Comparison of ENCODE assay signal across 17 cellular contexts in the genomic region with DNA sequence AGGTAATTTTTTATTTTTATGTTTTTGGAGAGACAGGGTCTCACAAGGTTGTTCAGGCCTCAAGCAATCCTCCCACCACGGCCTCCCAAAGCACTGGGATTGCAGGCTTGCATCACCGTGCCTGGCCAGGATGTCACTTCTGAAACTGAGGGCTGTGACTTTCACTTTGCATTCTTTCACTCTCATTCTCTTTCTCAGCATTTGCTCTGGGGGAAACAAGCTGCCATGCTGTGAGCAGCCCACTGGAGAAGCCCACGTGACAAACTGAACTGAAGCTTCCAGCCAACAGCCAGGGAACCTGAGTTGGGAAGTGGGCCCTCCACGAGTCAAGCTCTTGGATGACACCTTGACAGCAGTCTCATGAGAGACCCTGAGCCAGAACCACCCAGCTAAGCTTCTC.
DNase-seq lines count a peak whose midpoint lies in the region; ATAC-seq, FAIRE-seq and TF ChIP-seq lines count a peak whose summit lies in the region.
"Had no signal": no experiment of that assay in that cellular context is flagged by ENCODE, and none has a peak within 500 bp of the region (broad histone marks: within the 10 kb centered on the region; RNA-seq: fewer than 3 reads in every experiment).

No MANE protein-coding gene starts in this region.

- POLR2A ChIA-PET in activated CD8-positive, alpha-beta T cell treated with anti-CD3 and anti-CD28 coated beads for 36 hours (lab: Charles Lee): no interaction called here
- POLR2A ChIA-PET in activated CD8-positive, alpha-beta T cell treated with anti-CD3 and anti-CD28 coated beads, Interleukin-2, amount 10 ng/mL, durations not matched to agents 7 days and 5 days (lab: Charles Lee): no interaction called here

- no peak for TF ChIP-seq CTCF in activated CD8-positive, alpha-beta T cell treated with anti-CD3 and anti-CD28 coated beads for 36 hours (IDR thresholded peaks at IDR 0.05)

- H3K4me1 Mint-ChIP-seq in activated CD8-positive, alpha-beta T cell treated with anti-CD3 and anti-CD28 coated beads for 36 hours (ENCODE audit: low read depth): peaks cover 17% of the 10 kb centered on the region
- H3K4me1 Mint-ChIP-seq in activated CD8-positive, alpha-beta T cell treated with anti-CD3 and anti-CD28 coated beads, Interleukin-2, amount 10 ng/mL, durations not matched to agents 7 days and 5 days (ENCODE audit: low read depth): peaks cover 13% of the 10 kb centered on the region

- H3K27ac Mint-ChIP-seq in activated CD8-positive, alpha-beta T cell treated with anti-CD3 and anti-CD28 coated beads for 36 hours: no peak overlapping the region
- H3K27ac Mint-ChIP-seq in activated CD8-positive, alpha-beta T cell treated with anti-CD3 and anti-CD28 coated beads, Interleukin-2, amount 10 ng/mL, durations not matched to agents 7 days and 5 days: no peak overlapping the region
- H3K27ac Mint-ChIP-seq: CD8-positive, alpha-beta T cell had no signal

- H3K36me3 Mint-ChIP-seq in activated CD8-positive, alpha-beta T cell treated with anti-CD3 and anti-CD28 coated beads for 36 hours (ENCODE audit: low read depth): no peaks in the 10 kb centered on the region
- H3K36me3 Mint-ChIP-seq in activated CD8-positive, alpha-beta T cell treated with anti-CD3 and anti-CD28 coated beads, Interleukin-2, amount 10 ng/mL, durations not matched to agents 7 days and 5 days (ENCODE audit: low read depth): no peaks in the 10 kb centered on the region
- H3K36me3 Mint-ChIP-seq: CD8-positive, alpha-beta T cell had no signal

- H3K4me3 Mint-ChIP-seq in activated CD8-positive, alpha-beta T cell treated with anti-CD3 and anti-CD28 coated beads for 36 hours: no peak overlapping the region
- H3K4me3 Mint-ChIP-seq in activated CD8-positive, alpha-beta T cell treated with anti-CD3 and anti-CD28 coated beads, Interleukin-2, amount 10 ng/mL, durations not matched to agents 7 days and 5 days: no peak overlapping the region
- H3K4me3 Mint-ChIP-seq: CD8-positive, alpha-beta T cell had no signal

- intact Hi-C loops in activated CD8-positive, alpha-beta T cell treated with anti-CD3 and anti-CD28 coated beads for 36 hours (cut with micrococcal nuclease): no loop called here

- peak; percentile 60 for ATAC-seq in activated CD8-positive, alpha-beta T cell treated with anti-CD3 and anti-CD28 coated beads for 36 hours
- no peak for ATAC-seq in activated CD8-positive, alpha-beta T cell treated with anti-CD3 and anti-CD28 coated beads, Interleukin-2, amount 10 ng/mL, durations not matched to agents 7 days and 5 days
- ATAC-seq in HG03354 (IDR thresholded peaks at IDR 0.05; ENCODE audit: poor library complexity, severe bottlenecking, unreplicated experiment) (peak; percentile 44), GM18909 (IDR thresholded peaks at IDR 0.05; ENCODE audit: poor library complexity, unreplicated experiment) (no peak)
- ATAC-seq: CD8-positive, alpha-beta T cell; K562 had no signal

- peaks cover 2% of the 10 kb centered on the region for H3K9me3 Mint-ChIP-seq in activated CD8-positive, alpha-beta T cell treated with anti-CD3 and anti-CD28 coated beads for 36 hours
- no peaks in the 10 kb centered on the region for H3K9me3 Mint-ChIP-seq in activated CD8-positive, alpha-beta T cell treated with anti-CD3 and anti-CD28 coated beads, Interleukin-2, amount 10 ng/mL, durations not matched to agents 7 days and 5 days (ENCODE audit: insufficient read depth)
- H3K9me3 Mint-ChIP-seq: CD8-positive, alpha-beta T cell had no signal

- no peak for TF ChIP-seq POLR2A in GM12891 (IDR thresholded peaks at IDR 0.05; ENCODE audit: low read depth, low read length)

- peak; percentile 29 for DNase-seq in activated CD8-positive, alpha-beta T cell treated with anti-CD3 and anti-CD28 coated beads for 36 hours
- DNase-seq in activated CD8-positive, alpha-beta T cell treated with anti-CD3 and anti-CD28 coated beads, Interleukin-2, amount 10 ng/mL, durations not matched to agents 7 days and 5 days: no peak
- DNase-seq in GM12891 (ENCODE audit: insufficient read length, low spot score) (no peak), ecto neural progenitor cell (ENCODE audit: low spot score) (peak; percentile 14), nucleus accumbens (lab: John Stamatoyannopoulos, UW) (no peak)
- DNase-seq in NK-92 treated with Interleukin-12 subunit alpha and Interleukin-12 subunit beta, amount 100 ng/mL, for 24 hours (lab: John Stamatoyannopoulos, UW): no peak
- DNase-seq: CD8-positive, alpha-beta T cell; DMS79 treated with DMSO at 0.1 percent for 48 hours; GOT3; NCI-H1436 treated with DMSO at 0.1 percent for 48 hours; NCI-H2029 treated with DMSO at 0.1 percent for 48 hours; NCI-H2171 treated with DMSO at 0.1 percent for 48 hours; NCI-H446 treated with DMSO at 0.1 percent for 48 hours; NCI-H748 treated with DMSO at 0.1 percent for 48 hours had no signal

- CTCF ChIA-PET in activated CD8-positive, alpha-beta T cell treated with anti-CD3 and anti-CD28 coated beads for 36 hours (lab: Charles Lee): interaction anchor here (2.5 kb wide), 1 partner anchor 10 kb away, joined by 29 read pairs; no protein-coding TSS in a partner anchor
- CTCF ChIA-PET in activated CD8-positive, alpha-beta T cell treated with anti-CD3 and anti-CD28 coated beads, Interleukin-2, amount 10 ng/mL, durations not matched to agents 7 days and 5 days (lab: Charles Lee): interaction anchor here (3.1 kb wide), 1 partner anchor 10 kb away, joined by 17 read pairs; no protein-coding TSS in a partner anchor

- peak; percentile 16 for FAIRE-seq in GM12891 (lab: Jason Lieb, UNC)
- FAIRE-seq: K562 had no signal

- no peaks in the 10 kb centered on the region for H3K27me3 Mint-ChIP-seq in activated CD8-positive, alpha-beta T cell treated with anti-CD3 and anti-CD28 coated beads for 36 hours
- peaks cover 4% of the 10 kb centered on the region for H3K27me3 Mint-ChIP-seq in activated CD8-positive, alpha-beta T cell treated with anti-CD3 and anti-CD28 coated beads, Interleukin-2, amount 10 ng/mL, durations not matched to agents 7 days and 5 days (ENCODE audit: low read depth)

TF ChIP-seq in GM12891, 5 proteins besides CTCF, POLR2A, EP300 and RAD21:
- no peak for TF ChIP-seq POU2F2 (IDR thresholded peaks at IDR 0.05; ENCODE audit: low read depth, low read length)
- no peak for TF ChIP-seq TAF1 (IDR thresholded peaks at IDR 0.05; ENCODE audit: low read depth, low read length)

Comparison
In these comparisons a context has a peak if more than half of its experiments do, and no peak if none do; other contexts are left out.
1. ATAC-seq: peak in activated CD8-positive, alpha-beta T cell treated with anti-CD3 and anti-CD28 coated beads for 36 hours (single experiment) and HG03354 (single experiment); none in activated CD8-positive, alpha-beta T cell treated with anti-CD3 and anti-CD28 coated beads, Interleukin-2, amount 10 ng/mL, durations not matched to agents 7 days and 5 days (single experiment) and GM18909 (single experiment).
2. DNase-seq: peak in activated CD8-positive, alpha-beta T cell treated with anti-CD3 and anti-CD28 coated beads for 36 hours (single experiment) and ecto neural progenitor cell (single experiment); none in activated CD8-positive, alpha-beta T cell treated with anti-CD3 and anti-CD28 coated beads, Interleukin-2, amount 10 ng/mL, durations not matched to agents 7 days and 5 days (single experiment), GM12891 (single experiment), NK-92 treated with Interleukin-12 subunit alpha and Interleukin-12 subunit beta, amount 100 ng/mL, for 24 hours (single experiment) and nucleus accumbens (0 of 56).